In genomic region chr1:103220503-103221095, GRCh38 we compare ENCODE assay signal across 18 cellular contexts.
A peak's percentile ranks its signal among the peaks of the same experiment; 100 is the strongest.
DNase-seq lines count a peak whose midpoint lies in the region; TF ChIP-seq lines count a peak whose summit lies in the region.
"Had no signal": no experiment of that assay in that cellular context is flagged by ENCODE, and none has a peak within 500 bp of the region (broad histone marks: within the 10 kb centered on the region; RNA-seq: fewer than 3 reads in every experiment).

No MANE protein-coding gene starts in this region.

- H3K4me1 ChIP-seq in smooth muscle cell (ENCODE audit: low read depth): peaks cover 7% of the 10 kb centered on the region
- H3K4me1 ChIP-seq in spleen: no peaks in the 10 kb centered on the region
- H3K4me1 ChIP-seq in CD8-positive, alpha-beta memory T cell (ENCODE audit: insufficient read depth, low read length): no peaks in the 10 kb centered on the region
- H3K4me1 ChIP-seq: Peyer's patch, transverse colon had no signal

- no peak overlapping the region for H3K9ac ChIP-seq in smooth muscle cell (ENCODE audit: low read depth)

- H3K27ac ChIP-seq in smooth muscle cell (ENCODE audit: low read depth) (peak overlapping the region; percentile 58), spleen (no peak overlapping the region)
- H3K27ac ChIP-seq in CD8-positive, alpha-beta memory T cell (ENCODE audit: low read depth, low read length): no peak overlapping the region
- H3K27ac ChIP-seq: Peyer's patch, transverse colon had no signal

- in situ Hi-C loops in astrocyte of the cerebellum (cut with HindIII; ENCODE audit: low sequenced_read_pairs) (no loop called here), GM13976 (cut with MboI; ENCODE audit: low sequenced_read_pairs, unreplicated experiment) (no loop called here)

- no peaks in the 10 kb centered on the region for H3K27me3 Mint-ChIP-seq in CD8-positive, alpha-beta memory T cell
- H3K27me3 Mint-ChIP-seq: activated B cell treated with CpG ODN at 0.5 μM for 24 hours, IgD-negative memory B cell had no signal

- H3K9me3 Mint-ChIP-seq in CD8-positive, alpha-beta memory T cell: peaks cover 0 to 12% (median 2%) of the 10 kb centered on the region in 5 donors
- H3K9me3 Mint-ChIP-seq: CD8-positive, alpha-beta T cell had no signal

- H3K4me3 ChIP-seq in astrocyte of the cerebellum (ENCODE audit: low read depth, low read length): no peak overlapping the region
- H3K4me3 ChIP-seq in smooth muscle cell: no peak overlapping the region
- H3K4me3 ChIP-seq in spleen: no peak overlapping the region
- no peak overlapping the region for H3K4me3 ChIP-seq in CD8-positive, alpha-beta memory T cell (ENCODE audit: low read length)
- H3K4me3 ChIP-seq: Peyer's patch, transverse colon had no signal

- H3K36me3 Mint-ChIP-seq in CD8-positive, alpha-beta memory T cell: no peaks in the 10 kb centered on the region
- H3K36me3 Mint-ChIP-seq: CD8-positive, alpha-beta T cell; IgD-negative memory B cell had no signal

- H3K4me3 Mint-ChIP-seq in CD8-positive, alpha-beta memory T cell: no peak overlapping the region
- H3K4me3 Mint-ChIP-seq: activated B cell treated with CpG ODN at 0.5 μM for 24 hours; CD8-positive, alpha-beta T cell; IgD-negative memory B cell had no signal

- H3K27me3 ChIP-seq in smooth muscle cell (ENCODE audit: low read depth): no peaks in the 10 kb centered on the region
- H3K27me3 ChIP-seq in spleen (replicated peaks in 1 of 7): no peaks in the 10 kb centered on the region
- H3K27me3 ChIP-seq in CD8-positive, alpha-beta memory T cell (ENCODE audit: insufficient read depth, low read length, poor library complexity, severe bottlenecking): no peaks in the 10 kb centered on the region
- H3K27me3 ChIP-seq: Peyer's patch, transverse colon had no signal

- POLR2A ChIA-PET in CD8-positive, alpha-beta memory T cell (lab: Charles Lee): no interaction called here

- no peaks in the 10 kb centered on the region for H4K20me1 ChIP-seq in smooth muscle cell (ENCODE audit: low read depth)

- H3K4me2 ChIP-seq in smooth muscle cell: peak overlapping the region; percentile 51

- TF ChIP-seq POLR2A in spleen (IDR thresholded peaks at IDR 0.05): no peak

- H3K36me3 ChIP-seq in smooth muscle cell (ENCODE audit: low read depth) (no peaks in the 10 kb centered on the region), spleen (no peaks in the 10 kb centered on the region)
- no peaks in the 10 kb centered on the region for H3K36me3 ChIP-seq in CD8-positive, alpha-beta memory T cell (ENCODE audit: insufficient read depth, low read length)
- H3K36me3 ChIP-seq: Peyer's patch, transverse colon had no signal

- H3K4me1 Mint-ChIP-seq in CD8-positive, alpha-beta memory T cell: no peaks in the 10 kb centered on the region
- H3K4me1 Mint-ChIP-seq: activated B cell treated with CpG ODN at 0.5 μM for 24 hours had no signal

- no peaks in the 10 kb centered on the region for H3F3A ChIP-seq in smooth muscle cell (ENCODE audit: low read depth)

- WGBS in smooth muscle cell (ENCODE audit: low lambda C conversion rate): 80% methylated on average over 3 of the region's 3 CpGs
- 69 to 81% (median 75%) methylated on average over 3 of the region's 3 CpGs for WGBS in spleen, 5 donors

- no peak overlapping the region for H3K27ac Mint-ChIP-seq in CD8-positive, alpha-beta memory T cell
- H3K27ac Mint-ChIP-seq: activated B cell treated with CpG ODN at 0.5 μM for 24 hours; CD8-positive, alpha-beta T cell; IgD-negative memory B cell had no signal

- CTCF ChIA-PET in CD8-positive, alpha-beta memory T cell (lab: Charles Lee): no interaction called here

- TF ChIP-seq CTCF in astrocyte of the cerebellum (IDR thresholded peaks at IDR 0.05; ENCODE audit: low read depth, low read length, missing control alignments) (no peak), smooth muscle cell (IDR thresholded peaks at IDR 0.05; ENCODE audit: borderline replicate concordance, insufficient read depth, poor library complexity, severe bottlenecking) (no peak), spleen (IDR thresholded peaks at IDR 0.05 in 8 of 11, conservative IDR thresholded peaks at IDR 0.05 in 3 of 11) (no peak), GM13976 (IDR thresholded peaks at IDR 0.05; ENCODE audit: borderline replicate concordance, control extremely low read depth, extremely low read depth, insufficient read depth, missing control alignments) (no peak)

- H3K9me3 ChIP-seq in smooth muscle cell (replicated peaks; ENCODE audit: low read depth): no peaks in the 10 kb centered on the region
- no peaks in the 10 kb centered on the region for H3K9me3 ChIP-seq in spleen
- H3K9me3 ChIP-seq in CD8-positive, alpha-beta memory T cell (ENCODE audit: low read length): no peaks in the 10 kb centered on the region
- H3K9me3 ChIP-seq: Peyer's patch, transverse colon had no signal

- intact Hi-C loops in spleen (cut with DNase I; ENCODE audit: low total_unique reads): no loop called here

- DNase-seq in HCEC 1CT (peak; percentile 31), astrocyte of the cerebellum (ENCODE audit: low read depth) (peak; percentile 96), glomerular visceral epithelial cell (ENCODE audit: extremely low spot score) (peak; percentile 64), smooth muscle cell (lab: John Stamatoyannopoulos, UW; ENCODE audit: unreplicated experiment) (no peak), spleen (no peak), GM13976 (ENCODE audit: low spot score) (no peak)
- DNase-seq in CD8-positive, alpha-beta memory T cell: no peak
- DNase-seq: activated B cell treated with CpG ODN at 0.5 μM for 24 hours; activated gamma-delta T cell; CD8-positive, alpha-beta T cell; effector CD8-positive, alpha-beta T cell; islet precursor cell; NCI-H1436 treated with DMSO at 0.1 percent for 48 hours; NCI-H526 treated with DMSO at 0.1 percent for 48 hours; Peyer's patch; stimulated activated CD4-positive, alpha-beta T cell treated with anti-CD3 and anti-CD28 coated beads, Interleukin-4, amount 100 ng/mL, for 1 hour; transverse colon had no signal

- H2AFZ ChIP-seq in smooth muscle cell (ENCODE audit: low read depth): peak overlapping the region; percentile 17

- H3K79me2 ChIP-seq in smooth muscle cell (ENCODE audit: low read depth): no peaks in the 10 kb centered on the region

Comparison
In these comparisons a context has a peak if more than half of its experiments do, and no peak if none do; other contexts are left out.
1. DNase-seq: peak in HCEC 1CT (single experiment), astrocyte of the cerebellum (single experiment) and glomerular visceral epithelial cell (single experiment); none in smooth muscle cell (single experiment), spleen (single experiment), CD8-positive, alpha-beta memory T cell (0 of 5) and GM13976 (single experiment).